ENCODE assay signal across 3 cellular contexts in the genomic region with DNA sequence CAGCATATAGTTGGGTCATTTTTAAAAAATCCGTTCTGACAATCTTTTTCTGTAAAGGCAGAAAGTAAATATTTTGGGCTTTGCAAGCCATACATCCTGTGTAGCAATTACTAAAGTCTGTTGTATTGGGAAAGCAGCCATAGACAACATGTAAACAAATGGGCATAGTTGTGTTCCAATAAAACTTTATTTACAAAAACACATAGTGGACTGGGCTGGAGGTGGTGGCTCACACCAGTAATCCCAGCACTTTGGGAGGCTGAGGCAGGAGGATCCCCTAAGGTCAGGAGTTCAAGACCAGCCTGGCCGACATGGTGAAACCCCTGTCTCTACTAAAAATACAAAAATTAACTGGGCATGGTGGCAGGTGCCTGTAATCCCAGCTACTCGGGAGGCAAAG. TPM values are rescaled to one million over a fixed set of nuclear protein-coding genes. Genes with fewer than 3 reads are reported as not detected.
DNase-seq lines count a peak whose midpoint lies in the region; ATAC-seq, FAIRE-seq and TF ChIP-seq lines count a peak whose summit lies in the region.
"Not testable (repeated sequence)": the region's sequence is repeated elsewhere in the genome, so short reads cannot be mapped to it uniquely, and the experiment has no call there.

No MANE protein-coding gene starts in this region.

- FAIRE-seq in GM12878 (lab: Jason Lieb, UNC); K562 (lab: Jason Lieb, UNC); HepG2 (lab: Jason Lieb, UNC): not testable (repeated sequence)

- TF ChIP-seq EP300 in GM12878 (IDR thresholded peaks at IDR 0.05; ENCODE audit: borderline replicate concordance in 1 of 2, control insufficient read depth in 1 of 2, low read depth in 2 of 2, low read length in 2 of 2); K562 (IDR thresholded peaks at IDR 0.05; ENCODE audit: low read length); HepG2 (IDR thresholded peaks at IDR 0.05; ENCODE audit: low read depth in 2 of 2, low read length in 2 of 2); HepG2 (CRISPR knock-in tag; IDR thresholded peaks at IDR 0.05; ENCODE audit: borderline replicate concordance): not testable (repeated sequence)

- WGBS in GM12878 (ENCODE audit: insufficient coverage, insufficient replicate concordance, low lambda C conversion rate, missing lambda C conversion rate) = 92% methylated on average over 3 of the region's 3 CpGs
- 26% methylated on average over 3 of the region's 3 CpGs for WGBS in K562 (ENCODE audit: insufficient coverage, low coverage, missing lambda C conversion rate)
- WGBS in HepG2 (ENCODE audit: low lambda C conversion rate) = 46% methylated on average over 3 of the region's 3 CpGs

- not testable (repeated sequence) for ATAC-seq in GM12878, K562, HepG2

- POLR2A ChIA-PET in GM12878 (lab: Charles Lee); K562 (lab: Yijun Ruan, JAX); HepG2 (lab: Yijun Ruan, JAX): not testable (repeated sequence)

- not testable (repeated sequence) for TF ChIP-seq POLR2A in GM12878 (IDR thresholded peaks at IDR 0.05; ENCODE audit: low read depth, low read length); K562 (conservative IDR thresholded peaks at IDR 0.05); HepG2 (IDR thresholded peaks at IDR 0.05; ENCODE audit: insufficient read depth in 1 of 2, low read depth in 2 of 2, low read length in 2 of 2)

- not testable (repeated sequence) for H3K79me2 ChIP-seq in GM12878 (ENCODE audit: control insufficient read depth, insufficient read depth, low read length); K562 (ENCODE audit: control insufficient read depth, insufficient read depth, low read length); HepG2 (ENCODE audit: insufficient read depth, low read length)

- not testable (repeated sequence) for TF ChIP-seq CTCF in GM12878 (IDR thresholded peaks at IDR 0.05 in 2 of 3, conservative IDR thresholded peaks at IDR 0.05 in 1 of 3; ENCODE audit: control insufficient read depth in 2 of 3, extremely low read depth in 1 of 3, insufficient read depth in 1 of 3, low read depth in 3 of 3, low read length in 3 of 3); K562 (IDR thresholded peaks at IDR 0.05 in 2 of 3, conservative IDR thresholded peaks at IDR 0.05 in 1 of 3; ENCODE audit: insufficient read depth in 2 of 3, low read depth in 1 of 3, low read length in 3 of 3); HepG2 (CRISPR knock-in tag; IDR thresholded peaks at IDR 0.05)

- TF ChIP-seq RAD21 in GM12878 (IDR thresholded peaks at IDR 0.05; ENCODE audit: insufficient read depth, low read depth, low read length); K562 (CRISPR knock-in tag; conservative IDR thresholded peaks at IDR 0.05 in 1 of 2, IDR thresholded peaks at IDR 0.05 in 1 of 2); HepG2 (CRISPR knock-in tag; IDR thresholded peaks at IDR 0.05): not testable (repeated sequence)

- DNase-seq in GM12878 (ENCODE audit: low read depth, low spot score); K562 (ENCODE audit: extremely low read depth in 1 of 4, low spot score in 3 of 4); HepG2 (ENCODE audit: low spot score): not testable (repeated sequence)

- not testable (repeated sequence) for H3K27me3 ChIP-seq in GM12878 (replicated peaks in 1 of 2; ENCODE audit: control insufficient read depth in 2 of 2, insufficient read depth in 2 of 2, low read length in 1 of 2); K562 (ENCODE audit: control insufficient read depth in 2 of 2, insufficient read depth in 2 of 2, low read length in 2 of 2); HepG2 (ENCODE audit: control insufficient read depth in 1 of 2, insufficient read depth in 2 of 2, low read length in 2 of 2)

- intact Hi-C loops in GM12878 (cut with micrococcal nuclease; ENCODE audit: unreplicated experiment); K562 (cut with micrococcal nuclease); HepG2 (cut with micrococcal nuclease; ENCODE audit: unreplicated experiment): not testable (repeated sequence)

- H3K4me3 ChIP-seq in GM12878; K562; HepG2 (replicated peaks in 1 of 3; ENCODE audit: insufficient read depth in 1 of 3, low read depth in 2 of 3, low read length in 3 of 3): not testable (repeated sequence)

- H4K20me1 ChIP-seq in GM12878 (ENCODE audit: control insufficient read depth, insufficient read depth); K562 (replicated peaks; ENCODE audit: control insufficient read depth, insufficient read depth, low read length); HepG2 (ENCODE audit: insufficient read depth, low read length): not testable (repeated sequence)

- H3K9me3 ChIP-seq in GM12878 (replicated peaks; ENCODE audit: control insufficient read depth, insufficient read depth, low read length); K562 (replicated peaks; ENCODE audit: control insufficient read depth, insufficient read depth, low read depth, low read length): not testable (repeated sequence)
- peaks cover 18% of the 10 kb centered on the region for H3K9me3 ChIP-seq in HepG2 (ENCODE audit: low read length)

- SMC1A ChIA-PET in GM12878 (lab: Charles Lee; ENCODE audit: uncharacterized antibody, unreplicated experiment) = not testable (repeated sequence)

- RAD21 ChIA-PET in GM12878 (lab: Charles Lee; ENCODE audit: unreplicated experiment) = not testable (repeated sequence)

- H3K4me1 ChIP-seq in GM12878 (ENCODE audit: control insufficient read depth, insufficient read depth, low read length); K562 (replicated peaks in 1 of 2; ENCODE audit: control insufficient read depth in 2 of 2, insufficient read depth in 2 of 2, low read length in 2 of 2); HepG2 (ENCODE audit: insufficient read depth, low read length): not testable (repeated sequence)

- CTCF ChIA-PET in GM12878 (lab: Yijun Ruan, JAX); K562 (lab: Yijun Ruan, JAX; ENCODE audit: low intra/inter-chr PET ratio); HepG2 (lab: Yijun Ruan, JAX; ENCODE audit: low intra/inter-chr PET ratio, low total read pairs): not testable (repeated sequence)

- in situ Hi-C loops in GM12878 (cut with MboI); K562 (cut with MboI); HepG2 (cut with HindIII; ENCODE audit: extremely low pct_ligation_motif_present, low pct_unique_long_range_greater_than_20kb): not testable (repeated sequence)

- not testable (repeated sequence) for H3K9ac ChIP-seq in GM12878 (ENCODE audit: control insufficient read depth, insufficient read depth, low read length); K562 (ENCODE audit: insufficient read depth in 1 of 2, low read depth in 2 of 2, low read length in 2 of 2); HepG2 (ENCODE audit: insufficient read depth, low read depth, low read length)

- not testable (repeated sequence) for H2AFZ ChIP-seq in GM12878 (ENCODE audit: control insufficient read depth, low read depth, low read length); K562 (ENCODE audit: low read depth, low read length); HepG2 (ENCODE audit: low read length)

- BruUV-seq in GM12878 (replicated peaks; lab: Mats Ljungman, UMichigan); K562 (replicated peaks; lab: Mats Ljungman, UMichigan); HepG2 (replicated peaks; lab: Mats Ljungman, UMichigan): not testable (repeated sequence)

- not testable (repeated sequence) for H3K27ac ChIP-seq in GM12878 (ENCODE audit: control insufficient read depth, insufficient read depth); K562 (ENCODE audit: extremely low read depth, low read depth, low read length); HepG2 (ENCODE audit: extremely low read length, insufficient read depth, low read length)

- not testable (repeated sequence) for H3K9me1 ChIP-seq in K562 (ENCODE audit: control insufficient read depth, insufficient read depth, low read length)

- not testable (repeated sequence) for H3K36me3 ChIP-seq in GM12878 (ENCODE audit: control insufficient read depth in 2 of 2, insufficient read depth in 2 of 2, low read length in 1 of 2); K562 (ENCODE audit: control insufficient read depth, insufficient read depth, low read length); HepG2 (replicated peaks in 1 of 2; ENCODE audit: control insufficient read depth in 1 of 2, insufficient read depth in 2 of 2, low read length in 2 of 2)

- not testable (repeated sequence) for H3K4me2 ChIP-seq in GM12878 (ENCODE audit: control insufficient read depth, insufficient read depth); K562 (ENCODE audit: insufficient read depth, low read length); HepG2 (ENCODE audit: low read depth, low read length)

RNA-seq across cellular contexts. Expression of a gene that starts 46.9 kb away (rescaled TPM):
- total RNA-seq in GM12878 (2013; cell fraction: nucleolus; rRNA removed) = 117 and 123 TPM in 2 replicates
- 13.9 and 16.8 TPM in 2 replicates for total RNA-seq in GM12878 (2014; rRNA removed)
- total RNA-seq in GM12878 (2014; rRNA removed; fragmentation: Illumina TruSeq; extraction: Trizol) = 25.7 and 28.4 TPM in 2 replicates
- total RNA-seq in GM12878 (2021) = 9.9 and 11.6 TPM in 2 replicates
- polyA plus RNA-seq in GM12878 (2011; ENCODE audit: low read depth) = 5.1 TPM
- polyA plus RNA-seq in GM12878 (2011; rRNA removed) = 10.2 and 16.3 TPM in 2 replicates
- 1.6 and 2.6 TPM in 2 replicates for polyA plus RNA-seq in GM12878 (2011; cell fraction: cytosol; rRNA removed)
- 7.9 and 14.0 TPM in 2 replicates for polyA plus RNA-seq in GM12878 (2011; cell fraction: nucleus; rRNA removed)
- polyA plus RNA-seq in GM12878 (2012) = 7.7 and 9.3 TPM in 2 replicates
- 23.8 and 31.7 TPM in 2 replicates for polyA plus RNA-seq in GM12878 (2014; fragmentation: Illumina TruSeq; extraction: Trizol)
- 10 to 100 TPM; 16.5 to 16.6 TPM for polyA plus RNA-seq in GM12878 (2014; fragmentation: Nextera tagmentation; extraction: Ambion mirVana)
- 16.8 and 22.3 TPM in 2 replicates for polyA plus RNA-seq in GM12878 (2014; rRNA removed)
- polyA plus RNA-seq in GM12878 (2016; fragmentation: Nextera tagmentation; extraction: Ambion mirVana) = 10 to 100 TPM; 24.7 to 25.4 TPM
- polyA minus RNA-seq in GM12878 (2011; rRNA and poly(A)+ RNA removed) = 1.7 and 2.5 TPM in 2 replicates
- polyA minus RNA-seq in GM12878 (2011; cell fraction: cytosol; rRNA and poly(A)+ RNA removed) = 2.1 and 5.6 TPM in 2 replicates
- polyA minus RNA-seq in GM12878 (2011; cell fraction: nucleus; rRNA and poly(A)+ RNA removed) = 1.7 and 8.8 TPM in 2 replicates
- 27.3 and 80.4 TPM in 2 replicates for total RNA-seq in K562 (2011; cell fraction: chromatin; rRNA removed; ENCODE audit: low replicate concordance)
- total RNA-seq in K562 (2011; cell fraction: nucleolus; rRNA removed) = 10.7 and 10.8 TPM in 2 replicates
- total RNA-seq in K562 (2011; cell fraction: nucleoplasm; rRNA removed) = 15.0 and 17.5 TPM in 2 replicates
- 18.6 and 20.3 TPM in 2 replicates for total RNA-seq in K562 (2014; rRNA removed)
- 40.6 and 41.5 TPM in 2 replicates for total RNA-seq in K562 (2014; rRNA removed; fragmentation: Illumina TruSeq; extraction: Trizol)
- total RNA-seq in K562 (2015; rRNA removed; fragmentation: Illumina TruSeq; extraction: Trizol) = 29.6 and 33.3 TPM in 2 replicates
- total RNA-seq in K562 (2021) = 17.2 and 17.7 TPM in 2 replicates
- 9.8 and 11.6 TPM in 2 replicates for polyA plus RNA-seq in K562 (2011; rRNA removed)
- 1.1 and 2.7 TPM in 2 replicates for polyA plus RNA-seq in K562 (2011; cell fraction: cytosol; rRNA removed)
- polyA plus RNA-seq in K562 (2011; cell fraction: nucleus; rRNA removed) = 8.2 and 8.4 TPM in 2 replicates
- polyA plus RNA-seq in K562 (2012) = 15.0 and 22.0 TPM in 2 replicates
- polyA plus RNA-seq in K562 (2014; fragmentation: Illumina TruSeq; extraction: Trizol) = 24.6 and 31.7 TPM in 2 replicates
- polyA plus RNA-seq in K562 (2014; fragmentation: Nextera tagmentation; extraction: Ambion mirVana) = 10 to 100 TPM; 26.1 to 27.5 TPM
- polyA plus RNA-seq in K562 (2014; rRNA removed) = 25.7 and 31.0 TPM in 2 replicates
- polyA minus RNA-seq in K562 (2011; rRNA and poly(A)+ RNA removed) = 9.2 and 14.5 TPM in 2 replicates
- 4.2 and 4.9 TPM in 2 replicates for polyA minus RNA-seq in K562 (2011; cell fraction: cytosol; rRNA and poly(A)+ RNA removed)
- polyA minus RNA-seq in K562 (2011; cell fraction: nucleus; rRNA and poly(A)+ RNA removed) = 4.6 and 10.4 TPM in 2 replicates
- 15.4 and 17.0 TPM in 2 replicates for total RNA-seq in HepG2 (2016; rRNA removed; fragmentation: Illumina TruSeq; extraction: Trizol)
- 4.5 and 4.8 TPM in 2 replicates for total RNA-seq in HepG2 (2016; cell fraction: cytosol; rRNA removed; fragmentation: Illumina TruSeq; extraction: Trizol; ENCODE audit: low read depth)
- 14.3 and 14.7 TPM in 2 replicates for total RNA-seq in HepG2 (2016; cell fraction: insoluble cytoplasmic fraction; rRNA removed; fragmentation: Illumina TruSeq; extraction: Trizol)
- total RNA-seq in HepG2 (2016; cell fraction: membrane; rRNA removed; fragmentation: Illumina TruSeq; extraction: Trizol) = 6.5 and 7.4 TPM in 2 replicates
- 32.0 and 35.0 TPM in 2 replicates for total RNA-seq in HepG2 (2016; cell fraction: nucleus; rRNA removed; fragmentation: Illumina TruSeq; extraction: Trizol)
- 4.2 and 4.5 TPM in 2 replicates for polyA plus RNA-seq in HepG2 (2011; rRNA removed)
- 1.3 and 3.8 TPM in 2 replicates for polyA plus RNA-seq in HepG2 (2011; cell fraction: cytosol; rRNA removed)
- polyA plus RNA-seq in HepG2 (2011; cell fraction: nucleus; rRNA removed) = 6.5 and 6.8 TPM in 2 replicates
- 13.4 and 18.0 TPM in 2 replicates for polyA plus RNA-seq in HepG2 (2012)
- polyA plus RNA-seq in HepG2 (2016; cell fraction: cytosol; fragmentation: Illumina TruSeq; extraction: Trizol; ENCODE audit: low read depth) = 2.8 and 3.1 TPM in 2 replicates
- polyA plus RNA-seq in HepG2 (2016; cell fraction: insoluble cytoplasmic fraction; fragmentation: Illumina TruSeq; extraction: Trizol; ENCODE audit: low read depth) = 15.5 and 16.2 TPM in 2 replicates
- 5.7 and 6.2 TPM in 2 replicates for polyA plus RNA-seq in HepG2 (2016; cell fraction: membrane; fragmentation: Illumina TruSeq; extraction: Trizol; ENCODE audit: low read depth)
- 46.3 and 53.9 TPM in 2 replicates for polyA plus RNA-seq in HepG2 (2016; cell fraction: nucleus; fragmentation: Illumina TruSeq; extraction: Trizol; ENCODE audit: insufficient read depth, low read depth)
- 0.63 and 0.78 TPM in 2 replicates for polyA minus RNA-seq in HepG2 (2011; rRNA and poly(A)+ RNA removed; ENCODE audit: low replicate concordance)
- polyA minus RNA-seq in HepG2 (2011; cell fraction: cytosol; rRNA and poly(A)+ RNA removed) = 4.6 and 5.2 TPM in 2 replicates
- 20.6 and 20.8 TPM in 2 replicates for polyA minus RNA-seq in HepG2 (2011; cell fraction: nucleus; rRNA and poly(A)+ RNA removed)
